Comparison of ENCODE assay signal across 12 cellular contexts in the genomic region with DNA sequence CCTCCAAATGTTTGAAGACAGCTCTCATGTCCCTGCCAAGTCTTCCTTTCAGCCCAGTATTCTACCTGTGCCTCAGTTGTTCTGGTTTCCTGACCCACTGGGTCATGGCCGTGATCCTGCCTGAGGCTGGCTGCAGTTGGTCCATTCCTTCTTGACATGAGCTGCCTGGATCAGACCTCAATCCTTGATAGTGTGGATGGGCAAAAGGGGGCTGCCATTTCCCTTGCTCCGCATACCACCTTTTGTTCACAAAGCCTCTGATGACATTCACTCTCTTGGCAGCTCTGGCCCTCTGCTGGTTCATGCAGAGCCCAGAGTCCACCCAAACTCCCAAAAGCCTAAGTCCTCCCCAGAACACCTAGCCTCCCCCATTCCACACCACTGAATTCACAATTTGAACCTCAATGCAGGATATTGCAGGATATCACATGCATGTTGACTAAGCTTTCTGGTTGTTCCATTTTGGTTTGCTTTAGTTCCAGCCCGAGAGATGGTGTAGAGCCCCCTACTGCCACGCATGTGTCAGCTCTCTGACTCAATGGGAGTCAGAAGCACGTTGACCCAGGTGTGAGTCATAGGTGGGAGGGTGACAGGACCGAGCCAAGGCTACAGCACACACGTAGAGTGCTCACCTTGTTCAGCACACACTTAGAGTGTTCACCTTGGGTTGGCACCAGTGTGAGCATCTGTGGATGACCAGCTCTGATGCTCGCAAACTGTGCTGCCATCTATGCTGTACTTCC.
DNase-seq lines count a peak whose midpoint lies in the region; ATAC-seq and TF ChIP-seq lines count a peak whose summit lies in the region.
"Had no signal": no experiment of that assay in that cellular context is flagged by ENCODE, and none has a peak within 500 bp of the region (broad histone marks: within the 10 kb centered on the region; RNA-seq: fewer than 3 reads in every experiment).

No MANE protein-coding gene starts in this region.

- H3K4me1 Mint-ChIP-seq in stimulated activated effector memory CD8-positive, alpha-beta T cell treated with anti-CD3 and anti-CD28 coated beads, Interleukin-12 subunit alpha, Interleukin-12 subunit beta, amount 100 ng/mL, for 72 hours = peaks cover 19% of the 10 kb centered on the region
- no peaks in the 10 kb centered on the region for H3K4me1 Mint-ChIP-seq in stimulated activated naive B cell treated with anti-CD40 and anti-IgM and Interleukin-4, amounts not matched to agents 10 μg/mL and 1 μg/mL and 100 μg/mL, for 72 hours

- H3K27ac Mint-ChIP-seq in stimulated activated effector memory CD8-positive, alpha-beta T cell treated with anti-CD3 and anti-CD28 coated beads, Interleukin-12 subunit alpha, Interleukin-12 subunit beta, amount 100 ng/mL, for 72 hours = peak overlapping the region; percentile 79
- H3K27ac Mint-ChIP-seq in stimulated activated naive B cell treated with anti-CD40 and anti-IgM and Interleukin-4, amounts not matched to agents 10 μg/mL and 1 μg/mL and 100 μg/mL, for 72 hours = no peak overlapping the region
- H3K27ac Mint-ChIP-seq: nephron had no signal

- TF ChIP-seq CTCF in fibroblast of mammary gland (conservative IDR thresholded peaks at IDR 0.05; ENCODE audit: control insufficient read depth, insufficient read depth, low read depth, low read length) = peak; percentile 2
- TF ChIP-seq CTCF in omental fat pad (IDR thresholded peaks at IDR 0.05) = no peak

- peaks cover 0 to 16% of the 10 kb centered on the region in 2 donors for H3K27me3 Mint-ChIP-seq in stimulated activated naive B cell treated with anti-CD40 and anti-IgM and Interleukin-4, amounts not matched to agents 10 μg/mL and 1 μg/mL and 100 μg/mL, for 72 hours

- no peaks in the 10 kb centered on the region for H3K9me3 Mint-ChIP-seq in stimulated activated effector memory CD8-positive, alpha-beta T cell treated with anti-CD3 and anti-CD28 coated beads, Interleukin-12 subunit alpha, Interleukin-12 subunit beta, amount 100 ng/mL, for 72 hours
- no peaks in the 10 kb centered on the region for H3K9me3 Mint-ChIP-seq in stimulated activated naive B cell treated with anti-CD40 and anti-IgM and Interleukin-4, amounts not matched to agents 10 μg/mL and 1 μg/mL and 100 μg/mL, for 72 hours
- H3K9me3 Mint-ChIP-seq: nephron had no signal

- ATAC-seq in stimulated activated effector memory CD8-positive, alpha-beta T cell treated with anti-CD3 and anti-CD28 coated beads, Interleukin-12 subunit alpha, Interleukin-12 subunit beta, amount 100 ng/mL, for 72 hours = peak; percentile 95
- no peak for ATAC-seq in omental fat pad (ENCODE audit: low FRiP score)
- no peak for ATAC-seq in stimulated activated naive B cell treated with anti-CD40 and anti-IgM and Interleukin-4, amounts not matched to agents 10 μg/mL and 1 μg/mL and 100 μg/mL, for 72 hours (replicated peaks)

- H3K36me3 Mint-ChIP-seq in stimulated activated effector memory CD8-positive, alpha-beta T cell treated with anti-CD3 and anti-CD28 coated beads, Interleukin-12 subunit alpha, Interleukin-12 subunit beta, amount 100 ng/mL, for 72 hours = no peaks in the 10 kb centered on the region
- no peaks in the 10 kb centered on the region for H3K36me3 Mint-ChIP-seq in stimulated activated naive B cell treated with anti-CD40 and anti-IgM and Interleukin-4, amounts not matched to agents 10 μg/mL and 1 μg/mL and 100 μg/mL, for 72 hours

- DNase-seq in activated T-cell treated with anti-CD3 and anti-CD28 coated beads for 48 hours (ENCODE audit: low read depth) (peak; percentile 43), RPMI7951 (ENCODE audit: low read depth) (peak; percentile 33), fibroblast of mammary gland (ENCODE audit: low read depth) (peak; percentile 70), GM03348 (ENCODE audit: low spot score) (no peak), omental fat pad (ENCODE audit: low spot score) (no peak)
- no peak for DNase-seq in activated T-cell treated with anti-CD3 and anti-CD28 coated beads, Interleukin-2, amount 50 U/mL, for 1 hour
- DNase-seq in stimulated activated effector memory CD8-positive, alpha-beta T cell treated with anti-CD3 and anti-CD28 coated beads, Interleukin-12 subunit alpha, Interleukin-12 subunit beta, amount 100 ng/mL, for 72 hours (ENCODE audit: low spot score in 2 of 2) = no peak
- DNase-seq in stimulated activated naive B cell treated with anti-CD40 and anti-IgM and Interleukin-4, amounts not matched to agents 10 μg/mL and 1 μg/mL and 100 μg/mL, for 72 hours = no peak
- DNase-seq: adrenal gland, BE2C, NCI-H187 had no signal

- no peak overlapping the region for H3K4me3 Mint-ChIP-seq in stimulated activated effector memory CD8-positive, alpha-beta T cell treated with anti-CD3 and anti-CD28 coated beads, Interleukin-12 subunit alpha, Interleukin-12 subunit beta, amount 100 ng/mL, for 72 hours
- H3K4me3 Mint-ChIP-seq in stimulated activated naive B cell treated with anti-CD40 and anti-IgM and Interleukin-4, amounts not matched to agents 10 μg/mL and 1 μg/mL and 100 μg/mL, for 72 hours = no peak overlapping the region
- H3K4me3 Mint-ChIP-seq: nephron had no signal

- H3K4me3 ChIP-seq in fibroblast of mammary gland (ENCODE audit: control insufficient read depth, low read depth, low read length) = no peak overlapping the region
- H3K4me3 ChIP-seq: adrenal gland had no signal

Comparison
In these comparisons a context has a peak if more than half of its experiments do, and no peak if none do; other contexts are left out.
1. DNase-seq: peak in activated T-cell treated with anti-CD3 and anti-CD28 coated beads for 48 hours (single experiment), RPMI7951 (single experiment) and fibroblast of mammary gland (single experiment); none in activated T-cell treated with anti-CD3 and anti-CD28 coated beads, Interleukin-2, amount 50 U/mL, for 1 hour (single experiment), stimulated activated effector memory CD8-positive, alpha-beta T cell treated with anti-CD3 and anti-CD28 coated beads, Interleukin-12 subunit alpha, Interleukin-12 subunit beta, amount 100 ng/mL, for 72 hours (0 of 2), GM03348 (single experiment), omental fat pad (single experiment) and stimulated activated naive B cell treated with anti-CD40 and anti-IgM and Interleukin-4, amounts not matched to agents 10 μg/mL and 1 μg/mL and 100 μg/mL, for 72 hours (single experiment).